Comparison of ENCODE assay signal across 1 cellular context in the genomic region with DNA sequence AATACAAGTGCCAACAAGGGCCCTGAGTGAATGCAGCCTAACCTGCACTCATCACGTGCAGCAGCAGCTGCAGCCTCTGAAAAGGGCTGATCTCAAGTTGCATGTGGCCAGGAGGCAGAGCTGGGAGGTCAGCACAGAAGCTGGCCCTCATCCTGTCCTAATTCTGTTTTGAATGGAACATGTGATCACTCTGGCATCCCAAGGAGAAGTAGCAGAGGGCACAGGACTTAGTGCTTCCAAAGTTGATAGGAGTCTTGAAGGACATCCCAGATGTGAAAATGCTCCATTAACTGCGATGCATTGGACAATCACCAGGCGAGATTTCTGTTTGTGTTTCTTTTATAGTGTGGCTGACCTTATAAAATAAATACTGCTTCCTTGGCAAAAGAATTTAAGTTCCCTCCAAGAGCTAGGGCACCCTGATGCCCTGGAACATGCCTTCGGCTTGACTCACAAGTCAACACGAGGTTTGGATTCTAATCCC.
A peak's percentile ranks its signal among the peaks of the same experiment; 100 is the strongest.
TF ChIP-seq lines count a peak whose summit lies in the region.

No MANE protein-coding gene starts in this region.

TF ChIP-seq in HepG2, 621 proteins besides CTCF, POLR2A, EP300 and RAD21:
- TF ChIP-seq ZNF7 (CRISPR knock-in tag; IDR thresholded peaks at IDR 0.05), result 0 out of 2 replicates have a peak, but pooled peaks have one; percentile 26
- no peak for TF ChIP-seq DR1 (CRISPR knock-in tag; IDR thresholded peaks at IDR 0.05)
